In genomic region chr12:50112456-50113218, GRCh38 we compare ENCODE assay signal across 1 cellular context.
TF ChIP-seq lines count a peak whose summit lies in the region.

No MANE protein-coding gene starts in this region.

TF ChIP-seq in endothelial cell of umbilical vein, 7 proteins besides CTCF, POLR2A, EP300 and RAD21:
- no peak for TF ChIP-seq EZH2 (IDR thresholded peaks at IDR 0.05; ENCODE audit: borderline replicate concordance, low read depth, low read length, severe bottlenecking)
- no peak for TF ChIP-seq MYC (IDR thresholded peaks at IDR 0.05; ENCODE audit: low read depth, low read length)
TF ChIP-seq in endothelial cell of umbilical vein: peak in this region for 0.
